Comparison of ENCODE assay signal across 8 cellular contexts in genomic region chr12:100267603-100268281, GRCh38. TPM values are rescaled to one million over a fixed set of nuclear protein-coding genes. Genes with fewer than 3 reads are reported as not detected.
DNase-seq lines count a peak whose midpoint lies in the region; ATAC-seq and TF ChIP-seq lines count a peak whose summit lies in the region.

No MANE protein-coding gene starts in this region.

- H3K4me1 ChIP-seq in SJSA1 (replicated peaks) (peaks cover 18% of the 10 kb centered on the region), mucosa of descending colon (ENCODE audit: low read depth) (peaks cover 22% of the 10 kb centered on the region), thymus (ENCODE audit: control insufficient read depth, insufficient read depth, low read length) (peaks cover 3% of the 10 kb centered on the region)

- DNase-seq in A172 (ENCODE audit: low spot score) (peak; percentile 16), SJSA1 (ENCODE audit: low read depth in 1 of 2, low spot score in 2 of 2) (no peak), dermis microvascular lymphatic vessel endothelial cell (ENCODE audit: low read depth in 2 of 2) (peak; percentile 7 to 46), mucosa of descending colon (peak in 1 of 3 donors; percentile 58), SK-N-DZ (ENCODE audit: low spot score) (no peak)

- H3K36me3 ChIP-seq in SJSA1 (peaks cover 5% of the 10 kb centered on the region), mucosa of descending colon (ENCODE audit: low read depth) (no peaks in the 10 kb centered on the region), thymus (ENCODE audit: control insufficient read depth, insufficient read depth) (no peaks in the 10 kb centered on the region)

- TF ChIP-seq CTCF in mucosa of descending colon (IDR thresholded peaks at IDR 0.05): no peak

- peak; percentile 7 for ATAC-seq in GM18505 (IDR thresholded peaks at IDR 0.05; ENCODE audit: unreplicated experiment)
- ATAC-seq in HG03039 (IDR thresholded peaks at IDR 0.05; ENCODE audit: unreplicated experiment): peak; percentile 5
- ATAC-seq in mucosa of descending colon: peak; percentile 32

- H3K27me3 ChIP-seq in SJSA1 (replicated peaks) (no peaks in the 10 kb centered on the region), thymus (ENCODE audit: control insufficient read depth, insufficient read depth) (no peaks in the 10 kb centered on the region)

- H3K4me3 ChIP-seq in SJSA1 (peak overlapping the region; percentile 92), mucosa of descending colon (peak overlapping the region; percentile 95), thymus (ENCODE audit: low read length) (peak overlapping the region; percentile 99)

- no peak for TF ChIP-seq POLR2A in GM18505 (IDR thresholded peaks at IDR 0.05; ENCODE audit: borderline replicate concordance, extremely low read depth, insufficient read depth, insufficient read length)

- 2% methylated on average over 33 of the region's 33 CpGs for WGBS in thymus

- H3K9me3 ChIP-seq in SJSA1 (replicated peaks): no peaks in the 10 kb centered on the region
- H3K9me3 ChIP-seq in mucosa of descending colon: no peaks in the 10 kb centered on the region
- H3K9me3 ChIP-seq in thymus (ENCODE audit: control insufficient read depth): no peaks in the 10 kb centered on the region

- H3K27ac ChIP-seq in SJSA1 (peak overlapping the region; percentile 81), thymus (ENCODE audit: low read depth) (peak overlapping the region; percentile 94)

- intact Hi-C loops in mucosa of descending colon (cut with DNase I, micrococcal nuclease): no loop called here

RNA-seq across cellular contexts. Expression of gene SCYL2, which starts 0.8 kb away (rescaled TPM):
- 47.8 and 98.4 TPM in 2 replicates for total RNA-seq in A172 (2014; rRNA removed; shearing (Covaris generic))
- total RNA-seq in SJSA1 (2014; rRNA removed; shearing (Covaris generic)): 46.8 and 54.9 TPM in 2 replicates
- total RNA-seq in dermis microvascular lymphatic vessel endothelial cell (33.4 and 38.8 TPM in 2 replicates), mucosa of descending colon (10 to 100 TPM; 56.8 to 64.6 (median 63.4) TPM)
- 22.4 TPM for polyA plus RNA-seq in thymus
- 23.2 and 36.4 TPM in 2 replicates for polyA plus RNA-seq in SK-N-DZ (2014; cell fraction: cytosol; rRNA removed)
- 37.3 and 57.9 TPM in 2 replicates for polyA plus RNA-seq in SK-N-DZ (2014; cell fraction: nucleus; rRNA removed)

RNA-seq across cellular contexts. Expression of gene DEPDC4, which starts 0.9 kb away (rescaled TPM):
- 2.8 and 3.1 TPM in 2 replicates for total RNA-seq in A172 (2014; rRNA removed; shearing (Covaris generic))
- total RNA-seq in SJSA1 (2014; rRNA removed; shearing (Covaris generic)): 1.9 and 2.5 TPM in 2 replicates
- 0.13 and 0.26 TPM in 2 replicates for total RNA-seq in dermis microvascular lymphatic vessel endothelial cell
- 1 to 10 TPM; 1.1 to 2.5 (median 2.1) TPM for total RNA-seq in mucosa of descending colon
- polyA plus RNA-seq in thymus: 0.94 TPM
- polyA plus RNA-seq in SK-N-DZ (2014; cell fraction: cytosol; rRNA removed): 42.3 and 108 TPM in 2 replicates
- 3.3 and 6.0 TPM in 2 replicates for polyA plus RNA-seq in SK-N-DZ (2014; cell fraction: nucleus; rRNA removed)

Comparison
In these comparisons a context has a peak if more than half of its experiments do, and no peak if none do; other contexts are left out.
1. DNase-seq: peak in A172 (single experiment) and dermis microvascular lymphatic vessel endothelial cell (2 of 2); none in SJSA1 (0 of 2) and SK-N-DZ (single experiment).
2. Peak in every context shown above with its lines, with median percentiles within 50 percentile points of each other: ATAC-seq and H3K4me3 ChIP-seq.